ENCODE assay signal across 11 cellular contexts in genomic region chr5:129899454-129899853, GRCh38. TPM values are rescaled to one million over a fixed set of nuclear protein-coding genes. Genes with fewer than 3 reads are reported as not detected.
DNase-seq lines count a peak whose midpoint lies in the region; ATAC-seq and TF ChIP-seq lines count a peak whose summit lies in the region.
"Had no signal": no experiment of that assay in that cellular context is flagged by ENCODE, and none has a peak within 500 bp of the region (broad histone marks: within the 10 kb centered on the region; RNA-seq: fewer than 3 reads in every experiment).

No MANE protein-coding gene starts in this region.

- H3K27me3 ChIP-seq in RWPE2 (ENCODE audit: insufficient read depth, poor library complexity, severe bottlenecking): peaks cover 9% of the 10 kb centered on the region
- no peaks in the 10 kb centered on the region for H3K27me3 ChIP-seq in gastrocnemius medialis

- H3K4me3 ChIP-seq in RWPE2 (ENCODE audit: severe bottlenecking) (no peak overlapping the region), fibroblast of mammary gland (ENCODE audit: control insufficient read depth, low read depth, low read length) (no peak overlapping the region), gastrocnemius medialis (no peak overlapping the region)

- TF ChIP-seq CTCF in RWPE2 (IDR thresholded peaks at IDR 0.05; ENCODE audit: poor library complexity, severe bottlenecking) (peak; percentile 87), fibroblast of mammary gland (conservative IDR thresholded peaks at IDR 0.05; ENCODE audit: control insufficient read depth, insufficient read depth, low read depth, low read length) (peak; percentile 29), gastrocnemius medialis (IDR thresholded peaks at IDR 0.05 in 4 of 5, conservative IDR thresholded peaks at IDR 0.05 in 1 of 5) (peak; percentile 20 to 56 (median 25))

- no peaks in the 10 kb centered on the region for H3K36me3 ChIP-seq in RWPE2 (ENCODE audit: low read depth)
- H3K36me3 ChIP-seq in gastrocnemius medialis: no peaks in the 10 kb centered on the region

- no peaks in the 10 kb centered on the region for H3K4me1 ChIP-seq in RWPE2 (ENCODE audit: insufficient read depth, poor library complexity, severe bottlenecking)
- no peaks in the 10 kb centered on the region for H3K4me1 ChIP-seq in gastrocnemius medialis

- H3K9me3 ChIP-seq in RWPE2 (ENCODE audit: severe bottlenecking) (no peaks in the 10 kb centered on the region), gastrocnemius medialis (no peaks in the 10 kb centered on the region)

- in situ Hi-C loops in gastrocnemius medialis (cut with MboI; ENCODE audit: low sequenced_read_pairs in 4 of 4): loop anchor here in 1 of 4 donors (25.0 kb wide), 1 partner anchor 1213 kb away; no protein-coding TSS in a partner anchor

- no peak overlapping the region for H3K27ac ChIP-seq in RWPE2 (ENCODE audit: poor library complexity, severe bottlenecking)
- no peak overlapping the region for H3K27ac ChIP-seq in gastrocnemius medialis

- intact Hi-C loops in gastrocnemius medialis (cut with DNase I; ENCODE audit: low total_unique reads): no loop called here

- DNase-seq in HS-5 (ENCODE audit: low read depth) (peak; percentile 8), RWPE2 (ENCODE audit: low spot score) (no peak), fibroblast of mammary gland (ENCODE audit: low read depth) (peak; percentile 54), gastrocnemius medialis (no peak), HuH-7 (ENCODE audit: low spot score) (no peak), NCI-H345 treated with DMSO at 0.1 percent for 48 hours (lab: John Stamatoyannopoulos, UW; ENCODE audit: unreplicated experiment) (no peak)
- DNase-seq: activated CD4-positive, alpha-beta T cell treated with anti-CD3 and anti-CD28 coated beads, Interleukin-2, amount 10 ng/mL, durations not matched to agents 24 days and 14 days; amniotic stem cell; H7; stimulated activated naive CD4-positive, alpha-beta T cell had no signal

- ATAC-seq in RWPE2 (ENCODE audit: low read depth): no peak
- no peak for ATAC-seq in gastrocnemius medialis
- ATAC-seq in HG03097 (IDR thresholded peaks at IDR 0.05; ENCODE audit: low FRiP score, unreplicated experiment): no peak

- TF ChIP-seq POLR2A in gastrocnemius medialis (IDR thresholded peaks at IDR 0.05): no peak

RNA-seq across cellular contexts. Expression of gene CHSY3, which starts 4.8 kb away (rescaled TPM):
- 1 to 10 TPM in 3 of 4 donors, under 1 TPM in 1; 0.51 to 7.8 (median 2.2) TPM for total RNA-seq in gastrocnemius medialis
- total RNA-seq: activated CD4-positive, alpha-beta T cell treated with anti-CD3 and anti-CD28 coated beads, Interleukin-2, amount 10 ng/mL, durations not matched to agents 24 days and 14 days had no signal

Comparison
In these comparisons a context has a peak if more than half of its experiments do, and no peak if none do; other contexts are left out.
1. DNase-seq: peak in HS-5 (single experiment) and fibroblast of mammary gland (single experiment); none in RWPE2 (single experiment), gastrocnemius medialis (0 of 2), HuH-7 (single experiment) and NCI-H345 treated with DMSO at 0.1 percent for 48 hours (single experiment).
2. CTCF ChIP-seq: peak in every context shown above with its lines; median percentile 87 in RWPE2; 29 in fibroblast of mammary gland; 25 in gastrocnemius medialis.